ENCODE assay signal across 1 cellular context in genomic region chr5:32232441-32233219, GRCh38.
TF ChIP-seq lines count a peak whose summit lies in the region.

No MANE protein-coding gene starts in this region.

TF ChIP-seq in HepG2, 621 proteins besides CTCF, POLR2A, EP300 and RAD21 (continued from another document and continues in another):
- TF ChIP-seq, protein P1, sequence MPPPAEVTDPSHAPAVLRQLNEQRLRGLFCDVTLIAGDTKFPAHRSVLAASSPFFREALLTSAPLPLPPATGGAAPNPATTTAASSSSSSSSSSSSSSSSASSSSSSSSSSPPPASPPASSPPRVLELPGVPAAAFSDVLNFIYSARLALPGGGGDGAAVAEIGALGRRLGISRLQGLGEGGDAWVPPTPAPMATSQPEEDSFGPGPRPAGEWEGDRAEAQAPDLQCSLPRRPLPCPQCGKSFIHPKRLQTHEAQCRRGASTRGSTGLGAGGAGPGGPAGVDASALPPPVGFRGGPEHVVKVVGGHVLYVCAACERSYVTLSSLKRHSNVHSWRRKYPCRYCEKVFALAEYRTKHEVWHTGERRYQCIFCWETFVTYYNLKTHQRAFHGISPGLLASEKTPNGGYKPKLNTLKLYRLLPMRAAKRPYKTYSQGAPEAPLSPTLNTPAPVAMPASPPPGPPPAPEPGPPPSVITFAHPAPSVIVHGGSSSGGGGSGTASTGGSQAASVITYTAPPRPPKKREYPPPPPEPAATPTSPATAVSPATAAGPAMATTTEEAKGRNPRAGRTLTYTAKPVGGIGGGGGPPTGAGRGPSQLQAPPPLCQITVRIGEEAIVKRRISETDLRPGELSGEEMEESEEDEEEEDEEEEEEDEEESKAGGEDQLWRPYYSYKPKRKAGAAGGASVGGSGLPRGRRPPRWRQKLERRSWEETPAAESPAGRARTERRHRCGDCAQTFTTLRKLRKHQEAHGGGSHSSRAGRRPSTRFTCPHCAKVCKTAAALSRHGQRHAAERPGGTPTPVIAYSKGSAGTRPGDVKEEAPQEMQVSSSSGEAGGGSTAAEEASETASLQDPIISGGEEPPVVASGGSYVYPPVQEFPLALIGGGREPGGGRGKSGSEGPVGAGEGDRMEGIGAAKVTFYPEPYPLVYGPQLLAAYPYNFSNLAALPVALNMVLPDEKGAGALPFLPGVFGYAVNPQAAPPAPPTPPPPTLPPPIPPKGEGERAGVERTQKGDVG (CRISPR knock-in tag; IDR thresholded peaks at IDR 0.05; ENCODE audit: borderline replicate concordance): no peak
- no peak for TF ChIP-seq ZBTB44 (CRISPR knock-in tag; IDR thresholded peaks at IDR 0.05)
- TF ChIP-seq CBX5 (CRISPR knock-in tag; IDR thresholded peaks at IDR 0.05; ENCODE audit: borderline replicate concordance): peak; percentile 17; the same call in 1 of the 2 replicates
- peak; percentile 57; the same call in 1 of the 2 replicates for TF ChIP-seq ZNF878 (CRISPR knock-in tag; IDR thresholded peaks at IDR 0.05)
- TF ChIP-seq ZFP36 (IDR thresholded peaks at IDR 0.05; ENCODE audit: borderline replicate concordance, low read depth, low read length, partially characterized antibody): no peak
- no peak for TF ChIP-seq ZNF569 (CRISPR knock-in tag; IDR thresholded peaks at IDR 0.05; ENCODE audit: borderline replicate concordance)
- TF ChIP-seq TCF12 (IDR thresholded peaks at IDR 0.05): no peak
- TF ChIP-seq TCF12 (CRISPR knock-in tag; IDR thresholded peaks at IDR 0.05): no peak
- no peak for TF ChIP-seq XBP1 (CRISPR knock-in tag; IDR thresholded peaks at IDR 0.05)
- 0 out of 2 replicates have a peak, but pooled peaks have one; percentile 31 for TF ChIP-seq ZBTB34 (CRISPR knock-in tag; IDR thresholded peaks at IDR 0.05)
- no peak for TF ChIP-seq ZNF570 (CRISPR knock-in tag; IDR thresholded peaks at IDR 0.05; ENCODE audit: borderline replicate concordance)
- no peak for TF ChIP-seq SPEN (CRISPR knock-in tag; IDR thresholded peaks at IDR 0.05; ENCODE audit: low read depth)
- TF ChIP-seq YY1 (IDR thresholded peaks at IDR 0.05; ENCODE audit: insufficient read depth, insufficient replicate concordance, low read depth, low read length): peak; percentile 25
- no peak for TF ChIP-seq JUNB (CRISPR knock-in tag; IDR thresholded peaks at IDR 0.05; ENCODE audit: borderline replicate concordance)
- TF ChIP-seq ZNF609 (CRISPR knock-in tag; IDR thresholded peaks at IDR 0.05; ENCODE audit: borderline replicate concordance): no peak
- no peak for TF ChIP-seq THYN1 (CRISPR knock-in tag; IDR thresholded peaks at IDR 0.05; ENCODE audit: borderline replicate concordance, low read depth)
- TF ChIP-seq, protein P2, sequence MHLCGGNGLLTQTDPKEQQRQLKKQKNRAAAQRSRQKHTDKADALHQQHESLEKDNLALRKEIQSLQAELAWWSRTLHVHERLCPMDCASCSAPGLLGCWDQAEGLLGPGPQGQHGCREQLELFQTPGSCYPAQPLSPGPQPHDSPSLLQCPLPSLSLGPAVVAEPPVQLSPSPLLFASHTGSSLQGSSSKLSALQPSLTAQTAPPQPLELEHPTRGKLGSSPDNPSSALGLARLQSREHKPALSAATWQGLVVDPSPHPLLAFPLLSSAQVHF (CRISPR knock-in tag; IDR thresholded peaks at IDR 0.05): no peak
- TF ChIP-seq, protein P3, sequence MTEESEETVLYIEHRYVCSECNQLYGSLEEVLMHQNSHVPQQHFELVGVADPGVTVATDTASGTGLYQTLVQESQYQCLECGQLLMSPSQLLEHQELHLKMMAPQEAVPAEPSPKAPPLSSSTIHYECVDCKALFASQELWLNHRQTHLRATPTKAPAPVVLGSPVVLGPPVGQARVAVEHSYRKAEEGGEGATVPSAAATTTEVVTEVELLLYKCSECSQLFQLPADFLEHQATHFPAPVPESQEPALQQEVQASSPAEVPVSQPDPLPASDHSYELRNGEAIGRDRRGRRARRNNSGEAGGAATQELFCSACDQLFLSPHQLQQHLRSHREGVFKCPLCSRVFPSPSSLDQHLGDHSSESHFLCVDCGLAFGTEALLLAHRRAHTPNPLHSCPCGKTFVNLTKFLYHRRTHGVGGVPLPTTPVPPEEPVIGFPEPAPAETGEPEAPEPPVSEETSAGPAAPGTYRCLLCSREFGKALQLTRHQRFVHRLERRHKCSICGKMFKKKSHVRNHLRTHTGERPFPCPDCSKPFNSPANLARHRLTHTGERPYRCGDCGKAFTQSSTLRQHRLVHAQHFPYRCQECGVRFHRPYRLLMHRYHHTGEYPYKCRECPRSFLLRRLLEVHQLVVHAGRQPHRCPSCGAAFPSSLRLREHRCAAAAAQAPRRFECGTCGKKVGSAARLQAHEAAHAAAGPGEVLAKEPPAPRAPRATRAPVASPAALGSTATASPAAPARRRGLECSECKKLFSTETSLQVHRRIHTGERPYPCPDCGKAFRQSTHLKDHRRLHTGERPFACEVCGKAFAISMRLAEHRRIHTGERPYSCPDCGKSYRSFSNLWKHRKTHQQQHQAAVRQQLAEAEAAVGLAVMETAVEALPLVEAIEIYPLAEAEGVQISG (CRISPR knock-in tag; IDR thresholded peaks at IDR 0.05): no peak
- no peak for TF ChIP-seq ZFYVE20 (CRISPR knock-in tag; IDR thresholded peaks at IDR 0.05; ENCODE audit: borderline replicate concordance, low read depth)
- TF ChIP-seq, protein P4, sequence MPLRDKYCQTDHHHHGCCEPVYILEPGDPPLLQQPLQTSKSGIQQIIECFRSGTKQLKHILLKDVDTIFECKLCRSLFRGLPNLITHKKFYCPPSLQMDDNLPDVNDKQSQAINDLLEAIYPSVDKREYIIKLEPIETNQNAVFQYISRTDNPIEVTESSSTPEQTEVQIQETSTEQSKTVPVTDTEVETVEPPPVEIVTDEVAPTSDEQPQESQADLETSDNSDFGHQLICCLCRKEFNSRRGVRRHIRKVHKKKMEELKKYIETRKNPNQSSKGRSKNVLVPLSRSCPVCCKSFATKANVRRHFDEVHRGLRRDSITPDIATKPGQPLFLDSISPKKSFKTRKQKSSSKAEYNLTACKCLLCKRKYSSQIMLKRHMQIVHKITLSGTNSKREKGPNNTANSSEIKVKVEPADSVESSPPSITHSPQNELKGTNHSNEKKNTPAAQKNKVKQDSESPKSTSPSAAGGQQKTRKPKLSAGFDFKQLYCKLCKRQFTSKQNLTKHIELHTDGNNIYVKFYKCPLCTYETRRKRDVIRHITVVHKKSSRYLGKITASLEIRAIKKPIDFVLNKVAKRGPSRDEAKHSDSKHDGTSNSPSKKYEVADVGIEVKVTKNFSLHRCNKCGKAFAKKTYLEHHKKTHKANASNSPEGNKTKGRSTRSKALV (CRISPR knock-in tag; IDR thresholded peaks at IDR 0.05): no peak
- 0 out of 2 replicates have a peak, but pooled peaks have one; percentile 26 for TF ChIP-seq KAT7 (CRISPR knock-in tag; IDR thresholded peaks at IDR 0.05; ENCODE audit: borderline replicate concordance)
- TF ChIP-seq ZNF605 (CRISPR knock-in tag; IDR thresholded peaks at IDR 0.05): 0 out of 2 replicates have a peak, but pooled peaks have one; percentile 16
- TF ChIP-seq ZNF546 (CRISPR knock-in tag; conservative IDR thresholded peaks at IDR 0.05): no peak
- no peak for TF ChIP-seq ISL2 (CRISPR knock-in tag; IDR thresholded peaks at IDR 0.05)
- no peak for TF ChIP-seq ZNF724P (CRISPR knock-in tag; IDR thresholded peaks at IDR 0.05; ENCODE audit: borderline replicate concordance)
- TF ChIP-seq, protein P5, sequence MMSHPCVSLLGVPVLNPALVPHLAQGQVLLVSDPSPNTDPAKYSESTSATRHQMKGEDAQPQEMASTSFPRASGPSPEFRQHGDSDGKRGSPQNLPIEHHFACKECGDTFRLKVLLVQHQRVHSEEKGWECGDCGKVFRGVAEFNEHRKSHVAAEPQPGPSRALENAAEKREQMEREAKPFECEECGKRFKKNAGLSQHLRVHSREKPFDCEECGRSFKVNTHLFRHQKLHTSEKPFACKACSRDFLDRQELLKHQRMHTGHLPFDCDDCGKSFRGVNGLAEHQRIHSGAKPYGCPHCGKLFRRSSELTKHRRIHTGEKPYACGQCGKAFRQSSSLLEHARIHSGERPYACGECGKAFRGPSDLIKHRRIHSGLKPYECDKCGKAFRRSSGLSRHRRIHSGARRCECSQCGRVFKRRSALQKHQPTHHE (CRISPR knock-in tag; IDR thresholded peaks at IDR 0.05; ENCODE audit: borderline replicate concordance): no peak; the same call in 1 of the 2 replicates
- peak; percentile 3; the same call in 1 of the 2 replicates for TF ChIP-seq ZFY (CRISPR knock-in tag; IDR thresholded peaks at IDR 0.05)
- 0 out of 2 replicates have a peak, but pooled peaks have one; percentile 55 for TF ChIP-seq EED (CRISPR knock-in tag; IDR thresholded peaks at IDR 0.05)
- TF ChIP-seq HNF4G (IDR thresholded peaks at IDR 0.05; ENCODE audit: borderline replicate concordance, low read depth, low read length): no peak
- TF ChIP-seq HNF4G (CRISPR knock-in tag; IDR thresholded peaks at IDR 0.05; ENCODE audit: borderline replicate concordance, low read depth): no peak
- TF ChIP-seq, protein P6, sequence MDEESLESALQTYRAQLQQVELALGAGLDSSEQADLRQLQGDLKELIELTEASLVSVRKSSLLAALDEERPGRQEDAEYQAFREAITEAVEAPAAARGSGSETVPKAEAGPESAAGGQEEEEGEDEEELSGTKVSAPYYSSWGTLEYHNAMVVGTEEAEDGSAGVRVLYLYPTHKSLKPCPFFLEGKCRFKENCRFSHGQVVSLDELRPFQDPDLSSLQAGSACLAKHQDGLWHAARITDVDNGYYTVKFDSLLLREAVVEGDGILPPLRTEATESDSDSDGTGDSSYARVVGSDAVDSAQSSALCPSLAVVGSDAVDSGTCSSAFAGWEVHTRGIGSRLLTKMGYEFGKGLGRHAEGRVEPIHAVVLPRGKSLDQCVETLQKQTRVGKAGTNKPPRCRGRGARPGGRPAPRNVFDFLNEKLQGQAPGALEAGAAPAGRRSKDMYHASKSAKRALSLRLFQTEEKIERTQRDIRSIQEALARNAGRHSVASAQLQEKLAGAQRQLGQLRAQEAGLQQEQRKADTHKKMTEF (CRISPR knock-in tag; IDR thresholded peaks at IDR 0.05): no peak
- no peak for TF ChIP-seq GZF1 (CRISPR knock-in tag; IDR thresholded peaks at IDR 0.05)
- 0 out of 2 replicates have a peak, but pooled peaks have one; percentile 19 for TF ChIP-seq ZNF225 (CRISPR knock-in tag; IDR thresholded peaks at IDR 0.05)
